ENCODE assay signal across 14 cellular contexts in genomic region chr10:3477683-3478082, GRCh38.
DNase-seq lines count a peak whose midpoint lies in the region; ATAC-seq, FAIRE-seq and TF ChIP-seq lines count a peak whose summit lies in the region.
"Had no signal": no experiment of that assay in that cellular context is flagged by ENCODE, and none has a peak within 500 bp of the region (broad histone marks: within the 10 kb centered on the region; RNA-seq: fewer than 3 reads in every experiment).

No MANE protein-coding gene starts in this region.

- H3K9ac ChIP-seq in endothelial cell of umbilical vein (replicated peaks; ENCODE audit: extremely low read depth, insufficient read depth, low read length) (no peak overlapping the region), mesendoderm (ENCODE audit: low read length) (no peak overlapping the region)
- H3K9ac ChIP-seq: BLaER1 treated with 17β-estradiol and CSF1 and Interleukin-3, amounts not matched to agents 10 nM and 100 nM; neural progenitor cell had no signal

- H3K79me1 ChIP-seq in mesendoderm (ENCODE audit: low read length), result no peaks in the 10 kb centered on the region

- POLR2A ChIA-PET in endothelial cell of umbilical vein (lab: Charles Lee), result no interaction called here

- CTCF ChIA-PET in endothelial cell of umbilical vein (lab: Charles Lee), result interaction anchor here (2.4 kb wide), 1 partner anchor 10 kb away, joined by 8 read pairs; no protein-coding TSS in a partner anchor

- H3K27me3 Mint-ChIP-seq in activated T-cell treated with anti-CD3 and anti-CD28 coated beads, Interleukin-2, amount 50 U/mL, for 72 hours (ENCODE audit: low read depth), result peaks cover 45% of the 10 kb centered on the region
- H3K27me3 Mint-ChIP-seq in activated T-cell treated with anti-CD3 and anti-CD28 coated beads, Interleukin-2, amount 50 U/mL, for 24 hours, result peaks cover 14% of the 10 kb centered on the region
- H3K27me3 Mint-ChIP-seq: activated B cell treated with CpG ODN at 0.5 μM for 24 hours had no signal

- no peak for TF ChIP-seq CTCF in endothelial cell of umbilical vein (IDR thresholded peaks at IDR 0.05; ENCODE audit: extremely low read depth in 1 of 2, insufficient read depth in 1 of 2, low read depth in 1 of 2, low read length in 2 of 2)
- no peak for TF ChIP-seq CTCF in vagina (IDR thresholded peaks at IDR 0.05)

- no CpG with 5 or more reads among the region's 3 CpGs for WGBS in mesendoderm (ENCODE audit: extremely low coverage, insufficient coverage, low lambda C conversion rate)

- H3K9me3 Mint-ChIP-seq in activated T-cell treated with anti-CD3 and anti-CD28 coated beads, Interleukin-2, amount 50 U/mL, for 72 hours, result no peaks in the 10 kb centered on the region
- H3K9me3 Mint-ChIP-seq in activated T-cell treated with anti-CD3 and anti-CD28 coated beads, Interleukin-2, amount 50 U/mL, for 24 hours, result no peaks in the 10 kb centered on the region
- H3K9me3 Mint-ChIP-seq: activated B cell treated with CpG ODN at 0.5 μM for 24 hours had no signal

- no peak overlapping the region for H3K18ac ChIP-seq in mesendoderm (ENCODE audit: low read length)

- H3K36me3 ChIP-seq in endothelial cell of umbilical vein (ENCODE audit: control insufficient read depth in 2 of 2, extremely low read depth in 1 of 2, insufficient read depth in 2 of 2, low read length in 2 of 2) (no peaks in the 10 kb centered on the region), vagina (no peaks in the 10 kb centered on the region), mesendoderm (ENCODE audit: control insufficient read depth, insufficient read depth, low read length) (no peaks in the 10 kb centered on the region)
- H3K36me3 ChIP-seq: neural progenitor cell had no signal

- H2BK15ac ChIP-seq in mesendoderm (replicated peaks; ENCODE audit: low read depth), result no peak overlapping the region

- no TSS peak for BruUV-seq in endothelial cell of umbilical vein (replicated peaks; lab: Mats Ljungman, UMichigan)

- H3K9me3 ChIP-seq in endothelial cell of umbilical vein (replicated peaks; ENCODE audit: control insufficient read depth, insufficient read depth, low read length), result no peaks in the 10 kb centered on the region
- H3K9me3 ChIP-seq in vagina, result no peaks in the 10 kb centered on the region

- no peaks in the 10 kb centered on the region for H4K20me1 ChIP-seq in endothelial cell of umbilical vein (replicated peaks; ENCODE audit: control insufficient read depth, extremely low read depth, insufficient read depth, low read length)
- H4K20me1 ChIP-seq: BLaER1 treated with 17β-estradiol and CSF1 and Interleukin-3, amounts not matched to agents 10 nM and 100 nM had no signal

- dilution Hi-C loops in endothelial cell of umbilical vein (cut with MboI; ENCODE audit: extremely low pct_ligation_motif_present, low sequenced_read_pairs), result no loop called here

- H4K5ac ChIP-seq in mesendoderm (ENCODE audit: low read length), result no peak overlapping the region

- H3K4me2 ChIP-seq in endothelial cell of umbilical vein (ENCODE audit: insufficient read depth, low read length) (no peak overlapping the region), mesendoderm (ENCODE audit: low read length) (no peak overlapping the region)
- H3K4me2 ChIP-seq: neural progenitor cell had no signal

- FAIRE-seq in endothelial cell of umbilical vein (lab: Jason Lieb, UNC), result no peak
- FAIRE-seq: endometrium, H1 had no signal

- no peak overlapping the region for H3K56ac ChIP-seq in mesendoderm (ENCODE audit: low read length)

- no peak overlapping the region for H2AFZ ChIP-seq in endothelial cell of umbilical vein (ENCODE audit: low read depth, low read length)
- H2AFZ ChIP-seq: neural progenitor cell had no signal

- no peak overlapping the region for H2BK120ac ChIP-seq in mesendoderm (ENCODE audit: low read depth, low read length)

- no peak overlapping the region for H3K4ac ChIP-seq in mesendoderm (ENCODE audit: low read depth, low read length)

- H3K23ac ChIP-seq in mesendoderm (ENCODE audit: low read length), result no peak overlapping the region

- H3K27ac ChIP-seq in endothelial cell of umbilical vein (ENCODE audit: insufficient read depth, low read depth, low read length) (no peak overlapping the region), vagina (peak overlapping the region; percentile 4), mesendoderm (ENCODE audit: low read depth, low read length) (no peak overlapping the region)
- H3K27ac ChIP-seq: neural progenitor cell had no signal

- peak; percentile 67 to 73 for ATAC-seq in activated T-cell treated with anti-CD3 and anti-CD28 coated beads, Interleukin-2, amount 50 U/mL, for 72 hours (replicated peaks in 1 of 2)
- ATAC-seq in HG03066 (IDR thresholded peaks at IDR 0.05; ENCODE audit: low read depth, unreplicated experiment), result peak; percentile 57

- H2BK5ac ChIP-seq in mesendoderm (ENCODE audit: low read length), result no peak overlapping the region

- H3K4me1 Mint-ChIP-seq in activated T-cell treated with anti-CD3 and anti-CD28 coated beads, Interleukin-2, amount 50 U/mL, for 72 hours (ENCODE audit: low read depth), result peaks cover 51% of the 10 kb centered on the region
- peaks cover 33% of the 10 kb centered on the region for H3K4me1 Mint-ChIP-seq in activated T-cell treated with anti-CD3 and anti-CD28 coated beads, Interleukin-2, amount 50 U/mL, for 24 hours (ENCODE audit: low read depth)

- peak overlapping the region; percentile 3 for H3K27ac Mint-ChIP-seq in activated T-cell treated with anti-CD3 and anti-CD28 coated beads, Interleukin-2, amount 50 U/mL, for 72 hours
- H3K27ac Mint-ChIP-seq in activated T-cell treated with anti-CD3 and anti-CD28 coated beads, Interleukin-2, amount 50 U/mL, for 24 hours, result no peak overlapping the region
- H3K27ac Mint-ChIP-seq: neural progenitor cell had no signal

- peak overlapping the region; percentile 23 to 42 for H3K4me3 Mint-ChIP-seq in activated T-cell treated with anti-CD3 and anti-CD28 coated beads, Interleukin-2, amount 50 U/mL, for 72 hours
- no peak overlapping the region for H3K4me3 Mint-ChIP-seq in activated T-cell treated with anti-CD3 and anti-CD28 coated beads, Interleukin-2, amount 50 U/mL, for 24 hours
- H3K4me3 Mint-ChIP-seq: activated B cell treated with CpG ODN at 0.5 μM for 24 hours, neural progenitor cell had no signal

- TF ChIP-seq POLR2A in endothelial cell of umbilical vein (IDR thresholded peaks at IDR 0.05; ENCODE audit: low read depth, low read length) (no peak), vagina (IDR thresholded peaks at IDR 0.05) (no peak)

- H3K27me3 ChIP-seq in endothelial cell of umbilical vein (ENCODE audit: control insufficient read depth in 2 of 2, insufficient read depth in 2 of 2, low read length in 2 of 2) (no peaks in the 10 kb centered on the region), vagina (no peaks in the 10 kb centered on the region), mesendoderm (ENCODE audit: insufficient read depth, low read length, poor library complexity) (no peaks in the 10 kb centered on the region)
- H3K27me3 ChIP-seq: BLaER1 treated with 17β-estradiol and CSF1 and Interleukin-3, amounts not matched to agents 10 nM and 100 nM; neural progenitor cell had no signal

- H3K9me1 ChIP-seq in endothelial cell of umbilical vein (replicated peaks; ENCODE audit: control insufficient read depth, extremely low read depth, insufficient read depth, low read length), result no peaks in the 10 kb centered on the region

- no peak overlapping the region for H2AK5ac ChIP-seq in mesendoderm (ENCODE audit: low read length)

- H3K36me3 Mint-ChIP-seq in activated T-cell treated with anti-CD3 and anti-CD28 coated beads, Interleukin-2, amount 50 U/mL, for 72 hours (ENCODE audit: insufficient read depth in 2 of 2), result no peaks in the 10 kb centered on the region
- no peaks in the 10 kb centered on the region for H3K36me3 Mint-ChIP-seq in activated T-cell treated with anti-CD3 and anti-CD28 coated beads, Interleukin-2, amount 50 U/mL, for 24 hours (ENCODE audit: low read depth)
- H3K36me3 Mint-ChIP-seq: neural progenitor cell had no signal

- H3K79me2 ChIP-seq in endothelial cell of umbilical vein (ENCODE audit: control insufficient read depth, insufficient read depth, low read length) (no peaks in the 10 kb centered on the region), mesendoderm (ENCODE audit: control insufficient read depth, insufficient read depth, low read length) (no peaks in the 10 kb centered on the region)

- no peak overlapping the region for H3K4me3 ChIP-seq in endothelial cell of umbilical vein (replicated peaks in 1 of 3; ENCODE audit: insufficient read depth in 1 of 3, low read depth in 1 of 3, low read length in 3 of 3)
- H3K4me3 ChIP-seq in vagina, result no peak overlapping the region
- H3K4me3 ChIP-seq in mesendoderm (ENCODE audit: low read length), result no peak overlapping the region
- H3K4me3 ChIP-seq: BLaER1 treated with 17β-estradiol and CSF1 and Interleukin-3, amounts not matched to agents 10 nM and 100 nM; neural progenitor cell had no signal

- peaks cover 8% of the 10 kb centered on the region for H3K4me1 ChIP-seq in endothelial cell of umbilical vein (ENCODE audit: control insufficient read depth, extremely low read depth, insufficient read depth, low read length)
- H3K4me1 ChIP-seq in vagina, result peaks cover 22% of the 10 kb centered on the region
- H3K4me1 ChIP-seq in mesendoderm (ENCODE audit: control insufficient read depth, low read depth, low read length), result no peaks in the 10 kb centered on the region

- intact Hi-C loops in endothelial cell of umbilical vein (cut with micrococcal nuclease), result no loop called here
- intact Hi-C loops in vagina (cut with DNase I), result no loop called here

- no peak overlapping the region for H4K8ac ChIP-seq in mesendoderm (ENCODE audit: low read depth, low read length)

- DNase-seq in activated T-cell treated with anti-CD3 and anti-CD28 coated beads, Interleukin-2, amount 50 U/mL, for 72 hours, result no peak
- no peak for DNase-seq in activated T-cell treated with anti-CD3 and anti-CD28 coated beads, Interleukin-2, amount 50 U/mL, for 24 hours
- DNase-seq in endothelial cell of umbilical vein (ENCODE audit: low read depth, low spot score) (peak; percentile 29), vagina (ENCODE audit: extremely low spot score in 2 of 2) (no peak), cerebellum (ENCODE audit: low spot score) (no peak), T-helper 9 cell (no peak), mesendoderm (no peak)
- DNase-seq: activated B cell treated with CpG ODN at 0.5 μM for 24 hours, NCI-H2081 treated with DMSO at 0.1 percent for 48 hours had no signal

TF ChIP-seq in endothelial cell of umbilical vein, 7 proteins besides CTCF, POLR2A, EP300 and RAD21 (continues in another document):
- TF ChIP-seq JUN (IDR thresholded peaks at IDR 0.05; ENCODE audit: borderline replicate concordance, insufficient read depth, insufficient read length, low read depth) (no peak), MAX (IDR thresholded peaks at IDR 0.05; ENCODE audit: insufficient read depth, insufficient read length) (no peak), EZH2 (IDR thresholded peaks at IDR 0.05; ENCODE audit: borderline replicate concordance, low read depth, low read length, severe bottlenecking) (no peak), FOS (IDR thresholded peaks at IDR 0.05; ENCODE audit: borderline replicate concordance, insufficient read depth, low read length) (no peak), GATA2 (IDR thresholded peaks at IDR 0.05; ENCODE audit: insufficient read depth, insufficient read length, low read depth, low read length) (no peak)
